21 cellular contexts compared by ENCODE assay signal in the genomic region with DNA sequence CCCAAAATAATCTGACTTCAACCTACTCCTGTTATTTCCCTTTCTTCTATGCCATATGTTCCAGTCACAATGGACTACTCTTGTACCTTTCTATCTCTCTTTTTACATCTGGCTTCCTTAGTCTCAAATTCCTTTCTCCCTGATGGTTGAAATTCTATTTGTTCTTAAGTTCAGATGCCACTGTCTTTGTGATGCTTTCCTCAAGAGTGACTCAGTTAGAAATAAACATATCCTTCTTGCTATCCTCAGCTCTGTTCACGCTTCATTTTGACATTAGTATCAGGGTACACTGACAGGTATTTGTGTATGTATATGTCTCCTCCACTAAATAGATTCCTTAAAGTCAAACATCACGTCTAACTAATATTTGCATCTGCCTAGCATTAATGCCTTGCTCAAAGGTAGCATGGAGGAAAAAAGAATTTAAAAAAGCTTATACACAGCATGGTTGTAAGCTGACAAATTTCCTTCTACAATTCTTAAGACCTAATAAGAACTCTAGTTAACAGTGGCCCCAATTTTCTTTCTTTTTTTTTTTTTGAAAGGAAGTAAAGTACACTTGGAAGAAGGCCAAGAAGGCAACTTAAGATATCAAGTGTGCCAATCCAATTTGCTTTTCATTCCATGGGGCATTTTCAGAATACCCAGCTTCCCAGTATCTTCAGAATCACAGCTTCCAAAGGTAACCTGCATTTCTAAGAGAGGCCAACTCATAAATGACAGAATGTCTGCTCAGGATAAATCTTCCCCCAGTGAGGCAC. TPM values are rescaled to one million over a fixed set of nuclear protein-coding genes. Genes with fewer than 3 reads are reported as not detected.
DNase-seq lines count a peak whose midpoint lies in the region; ATAC-seq and TF ChIP-seq lines count a peak whose summit lies in the region.
"Had no signal": no experiment of that assay in that cellular context is flagged by ENCODE, and none has a peak within 500 bp of the region (broad histone marks: within the 10 kb centered on the region; RNA-seq: fewer than 3 reads in every experiment).

No MANE protein-coding gene starts in this region.

- no peaks in the 10 kb centered on the region for H3K9me3 ChIP-seq in adipocyte (ENCODE audit: control insufficient read depth, low read length)
- no peaks in the 10 kb centered on the region for H3K9me3 ChIP-seq in H9 (ENCODE audit: control insufficient read depth, low read depth, low read length)
- H3K9me3 ChIP-seq: ascending aorta, neutrophil, Peyer's patch had no signal

- no peak overlapping the region for H3K4me3 Mint-ChIP-seq in H9
- H3K4me3 Mint-ChIP-seq: activated T-helper 17 cell treated with anti-CD3 and anti-CD28 coated beads, Interleukin-2, amount 50 U/mL, for 72 hours had no signal

- no peaks in the 10 kb centered on the region for H3K27me3 Mint-ChIP-seq in H9 (ENCODE audit: low read depth)
- H3K27me3 Mint-ChIP-seq: activated T-helper 17 cell treated with anti-CD3 and anti-CD28 coated beads, Interleukin-2, amount 50 U/mL, for 72 hours; progenitor cell of endocrine pancreas had no signal

- H2AFZ ChIP-seq in H9 (ENCODE audit: low read length): no peak overlapping the region

- no CpG with 5 or more reads among the region's 2 CpGs for WGBS in H9 (ENCODE audit: extremely low coverage, insufficient read length, low lambda C conversion rate)

- H3K4me1 Mint-ChIP-seq in H9: no peaks in the 10 kb centered on the region

- H3K27me3 ChIP-seq in adipocyte (replicated peaks; ENCODE audit: control insufficient read depth, insufficient read depth, low read length) (no peaks in the 10 kb centered on the region), H9 (ENCODE audit: insufficient read depth, low read length) (no peaks in the 10 kb centered on the region)
- H3K27me3 ChIP-seq: ascending aorta, neutrophil, Peyer's patch had no signal

- H4K20me1 ChIP-seq in H9 (ENCODE audit: control insufficient read depth, insufficient read depth, insufficient read length): no peaks in the 10 kb centered on the region

- no peak overlapping the region for H3K27ac ChIP-seq in H9 (ENCODE audit: insufficient read length, low read depth, low read length)
- H3K27ac ChIP-seq: 22Rv1, ascending aorta, neutrophil had no signal

- H3K18ac ChIP-seq in H9 (ENCODE audit: insufficient read length, low read depth, low read length): no peak overlapping the region

- TF ChIP-seq CTCF in H9 (conservative IDR thresholded peaks at IDR 0.05): no peak

- H2BK20ac ChIP-seq in H9 (ENCODE audit: low read depth, low read length, poor library complexity, severe bottlenecking): no peak overlapping the region

- no peak overlapping the region for H4K91ac ChIP-seq in H9 (ENCODE audit: insufficient read length, low read depth, low read length)

- no peak overlapping the region for H3K4me3 ChIP-seq in adipocyte (ENCODE audit: low read length)
- H3K4me3 ChIP-seq: ascending aorta, Peyer's patch had no signal

- DNase-seq in DMS 273 (lab: John Stamatoyannopoulos, UW; ENCODE audit: unreplicated experiment) (peak; percentile 3), DMS 273 treated with DMSO at 0.1 percent for 48 hours (lab: John Stamatoyannopoulos, UW) (no peak), NCI-H2171 (lab: John Stamatoyannopoulos, UW) (peak; percentile 24), adipocyte (ENCODE audit: low read depth) (peak; percentile 37), left colon (no peak), H9 (no peak), sciatic nerve (ENCODE audit: low spot score) (no peak), left lobe of liver (ENCODE audit: low spot score) (no peak)
- DNase-seq: central memory CD4-positive, alpha-beta T cell; HCEC 1CT; NCI-H1105; NCI-H2081; NCI-H510A had no signal

- H3K79me1 ChIP-seq in H9 (ENCODE audit: insufficient read depth, low read depth, low read length, poor library complexity, severe bottlenecking): no peaks in the 10 kb centered on the region

- intact Hi-C loops in left colon (cut with DNase I, micrococcal nuclease) (no loop called here), sciatic nerve (cut with DNase I) (no loop called here)

- H3K9ac ChIP-seq in adipocyte (ENCODE audit: low read length) (no peak overlapping the region), H9 (ENCODE audit: extremely low read depth, insufficient read length, low read length) (no peak overlapping the region)

- H3K14ac ChIP-seq in H9 (ENCODE audit: insufficient read depth, low read length): no peak overlapping the region

- no peak overlapping the region for H3K4ac ChIP-seq in H9 (ENCODE audit: low read depth, low read length)

- no peak overlapping the region for H3K23ac ChIP-seq in H9 (ENCODE audit: insufficient read length, low read depth, low read length)

- H3K36me3 ChIP-seq in adipocyte (ENCODE audit: control insufficient read depth, insufficient read depth, low read length, severe bottlenecking): peaks cover 52% of the 10 kb centered on the region

- ATAC-seq in left colon (peak; percentile 12), sciatic nerve (no peak), left lobe of liver (no peak)
- ATAC-seq: activated naive CD4-positive, alpha-beta T cell treated with anti-CD3 and anti-CD28 coated beads, Interleukin-2, amount 50 U/mL, for 72 hours; activated T-helper 17 cell treated with anti-CD3 and anti-CD28 coated beads, Interleukin-2, amount 50 U/mL, for 72 hours had no signal

- H3K4me1 ChIP-seq in adipocyte (ENCODE audit: control insufficient read depth, insufficient read depth, low read length) (peaks cover 25% of the 10 kb centered on the region), H9 (ENCODE audit: insufficient read depth, low read length) (no peaks in the 10 kb centered on the region)

- H3K79me2 ChIP-seq in H9 (ENCODE audit: insufficient read depth, low read length): no peaks in the 10 kb centered on the region

- H3K27ac Mint-ChIP-seq in H9: no peak overlapping the region
- H3K27ac Mint-ChIP-seq: activated naive CD4-positive, alpha-beta T cell treated with anti-CD3 and anti-CD28 coated beads, Interleukin-2, amount 50 U/mL, for 72 hours; activated T-helper 17 cell treated with anti-CD3 and anti-CD28 coated beads, Interleukin-2, amount 50 U/mL, for 72 hours; progenitor cell of endocrine pancreas had no signal

- H3K4me2 ChIP-seq in H9 (ENCODE audit: insufficient read depth, insufficient read length, low read length): no peak overlapping the region

- H3K23me2 ChIP-seq in H9 (ENCODE audit: insufficient read length, low read depth, low read length, poor library complexity, severe bottlenecking): no peaks in the 10 kb centered on the region

- no peak overlapping the region for H2AK5ac ChIP-seq in H9 (ENCODE audit: insufficient read length, low read length)

- no peak overlapping the region for H4K5ac ChIP-seq in H9 (ENCODE audit: insufficient read length, low read depth, low read length)

- H3T11ph ChIP-seq in H9 (ENCODE audit: low read length): no peak overlapping the region

- H2BK120ac ChIP-seq in H9 (ENCODE audit: low read depth, low read length, poor library complexity, severe bottlenecking): no peak overlapping the region

- H2BK12ac ChIP-seq in H9 (ENCODE audit: insufficient read length, low read depth, low read length): no peak overlapping the region

- no peak overlapping the region for H2BK15ac ChIP-seq in H9 (ENCODE audit: low read depth, low read length)

- H4K8ac ChIP-seq in H9 (replicated peaks; ENCODE audit: insufficient read length, low read depth, low read length): no peak overlapping the region

- no peak overlapping the region for H3K56ac ChIP-seq in H9 (ENCODE audit: insufficient read length, low read depth, low read length)

- H3K9me3 Mint-ChIP-seq in H9: no peaks in the 10 kb centered on the region
- H3K9me3 Mint-ChIP-seq: activated naive CD4-positive, alpha-beta T cell treated with anti-CD3 and anti-CD28 coated beads, Interleukin-2, amount 50 U/mL, for 72 hours; activated T-helper 17 cell treated with anti-CD3 and anti-CD28 coated beads, Interleukin-2, amount 50 U/mL, for 72 hours had no signal

- peaks cover 11 to 37% (median 17%) of the 10 kb centered on the region in 3 experiments; a peak in 5 of 7 replicates for H3K36me3 Mint-ChIP-seq in H9 (ENCODE audit: insufficient read depth in 1 of 3, low read depth in 3 of 3)

- H2BK5ac ChIP-seq in H9 (ENCODE audit: insufficient read length, low read length): no peak overlapping the region

RNA-seq across cellular contexts. Expression of a gene that starts 58.0 kb away (rescaled TPM):
- total RNA-seq in left colon: 10 to 100 TPM in 1 of 2 donors, 1 to 10 TPM in 1; 1.8 to 11.0 TPM
- total RNA-seq in H9 (2021): 47.2 and 48.7 TPM in 2 replicates
- total RNA-seq in sciatic nerve: 0.58 TPM
- 1.1 TPM for total RNA-seq in left lobe of liver
- total RNA-seq: HepG2 had no signal

Comparison
In these comparisons a context has a peak if more than half of its experiments do, and no peak if none do; other contexts are left out.
1. DNase-seq: peak in DMS 273 (single experiment), NCI-H2171 (single experiment) and adipocyte (single experiment); none in DMS 273 treated with DMSO at 0.1 percent for 48 hours (single experiment), left colon (0 of 2), H9 (single experiment), sciatic nerve (single experiment) and left lobe of liver (single experiment).